In the genomic region with DNA sequence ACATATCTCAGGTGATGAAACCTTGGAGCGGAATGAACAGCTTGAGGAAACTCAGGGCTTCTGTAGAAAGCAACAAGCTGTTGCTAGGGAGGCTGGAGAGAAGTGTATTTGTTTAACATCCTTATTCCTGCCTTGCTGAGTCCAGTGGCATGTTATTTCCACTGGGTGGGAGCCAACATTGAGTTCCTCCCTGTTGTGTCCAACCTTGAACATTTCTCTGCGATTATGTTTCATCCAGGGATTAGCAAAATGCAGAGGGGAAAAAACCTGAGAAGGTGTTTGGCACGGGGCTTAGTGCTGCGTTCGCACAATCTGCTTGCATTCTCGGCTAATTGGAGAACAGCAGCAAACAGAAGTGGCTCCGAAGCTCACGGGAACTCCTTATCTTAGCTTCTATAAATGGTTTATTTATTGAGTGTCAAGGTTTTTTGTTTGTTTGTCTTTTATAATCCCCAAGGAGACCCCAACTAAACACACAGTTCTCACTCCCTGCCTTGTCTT, we compare ENCODE assay signal across 11 cellular contexts.
DNase-seq lines count a peak whose midpoint lies in the region; ATAC-seq, FAIRE-seq and TF ChIP-seq lines count a peak whose summit lies in the region.
"Had no signal": no experiment of that assay in that cellular context is flagged by ENCODE, and none has a peak within 500 bp of the region (broad histone marks: within the 10 kb centered on the region; RNA-seq: fewer than 3 reads in every experiment).

No MANE protein-coding gene starts in this region.

- H3K9me3 ChIP-seq in adrenal gland (replicated peaks in 1 of 3) = no peaks in the 10 kb centered on the region
- H3K9me3 ChIP-seq in small intestine (ENCODE audit: control insufficient read depth, low read depth) = no peaks in the 10 kb centered on the region
- H3K9me3 ChIP-seq: esophagus squamous epithelium had no signal

- TF ChIP-seq POLR2A in adrenal gland (IDR thresholded peaks at IDR 0.05) = no peak

- FAIRE-seq in small intestine (lab: Jason Lieb, UNC) = no peak

- peak; percentile 9 to 31 for DNase-seq in NCI-H2081 (lab: John Stamatoyannopoulos, UW)
- DNase-seq in NCI-H2081 treated with DMSO at 0.1 percent for 48 hours (lab: John Stamatoyannopoulos, UW) = no peak
- DNase-seq in adrenal gland = peak in 6 of 7 donors; percentile 34 to 59 (median 51)
- DNase-seq in hepatic stellate cell (ENCODE audit: low spot score) = peak; percentile 59
- peak; percentile 39 for DNase-seq in small intestine
- DNase-seq in stimulated activated CD4-positive, alpha-beta T cell treated with anti-CD3 and anti-CD28 coated beads, Interleukin-4, amount 100 ng/mL, for 24 hours = no peak
- DNase-seq in ecto neural progenitor cell (ENCODE audit: low spot score) = no peak
- DNase-seq: esophagus squamous epithelium; NCI-H187 treated with DMSO at 0.1 percent for 48 hours; stimulated activated CD8-positive, alpha-beta memory T cell treated with anti-CD3 and anti-CD28 coated beads, Interleukin-4, amount 100 ng/mL, for 48 hours had no signal

- H3K27ac ChIP-seq in adrenal gland (no peak overlapping the region), small intestine (ENCODE audit: low read depth in 1 of 2, low read length in 1 of 2) (no peak overlapping the region)
- H3K27ac ChIP-seq: esophagus squamous epithelium had no signal

- H3K36me3 ChIP-seq in adrenal gland (replicated peaks in 1 of 2) (no peaks in the 10 kb centered on the region), small intestine (ENCODE audit: control insufficient read depth in 2 of 2, insufficient read depth in 2 of 2, low read length in 2 of 2) (no peaks in the 10 kb centered on the region)
- H3K36me3 ChIP-seq: esophagus squamous epithelium had no signal

- WGBS in adrenal gland, 4 donors = 8 to 32% (median 25%) methylated on average over 8 of the region's 8 CpGs
- WGBS in small intestine, 3 donors = 6 to 31% (median 21%) methylated on average over 8 of the region's 8 CpGs

- peak overlapping the region in 1 of 4 donors; percentile 9 for H3K4me3 ChIP-seq in adrenal gland
- H3K4me3 ChIP-seq in small intestine (ENCODE audit: low read depth in 1 of 2, low read length in 2 of 2) = no peak overlapping the region
- H3K4me3 ChIP-seq: esophagus squamous epithelium had no signal

- peaks cover 0 to 10% of the 10 kb centered on the region in 2 donors for H3K4me1 ChIP-seq in adrenal gland (replicated peaks in 1 of 2)
- peaks cover 0 to 1% of the 10 kb centered on the region in 2 donors for H3K4me1 ChIP-seq in small intestine (ENCODE audit: control insufficient read depth in 2 of 2, insufficient read depth in 1 of 2, low read depth in 1 of 2, low read length in 1 of 2)

- no peak for ATAC-seq in GM21786 (IDR thresholded peaks at IDR 0.05; ENCODE audit: unreplicated experiment)

- no peak for TF ChIP-seq CTCF in adrenal gland (IDR thresholded peaks at IDR 0.05)

- intact Hi-C loops in adrenal gland (cut with DNase I) = no loop called here

- H3K27me3 ChIP-seq in adrenal gland = no peaks in the 10 kb centered on the region
- H3K27me3 ChIP-seq in small intestine (ENCODE audit: control insufficient read depth in 2 of 2, insufficient read depth in 2 of 2, low read length in 2 of 2) = peaks cover 0 to 2% of the 10 kb centered on the region in 2 donors

Comparison
In these comparisons a context has a peak if more than half of its experiments do, and no peak if none do; other contexts are left out.
1. DNase-seq: peak in NCI-H2081 (2 of 2), adrenal gland (6 of 7), hepatic stellate cell (single experiment) and small intestine (single experiment); none in NCI-H2081 treated with DMSO at 0.1 percent for 48 hours (single experiment), stimulated activated CD4-positive, alpha-beta T cell treated with anti-CD3 and anti-CD28 coated beads, Interleukin-4, amount 100 ng/mL, for 24 hours (single experiment) and ecto neural progenitor cell (single experiment).